14 cellular contexts compared by ENCODE assay signal in genomic region chr11:71173709-71174108, GRCh38.
A peak's percentile ranks its signal among the peaks of the same experiment; 100 is the strongest.
DNase-seq lines count a peak whose midpoint lies in the region; ATAC-seq and TF ChIP-seq lines count a peak whose summit lies in the region.
"Had no signal": no experiment of that assay in that cellular context is flagged by ENCODE, and none has a peak within 500 bp of the region (broad histone marks: within the 10 kb centered on the region; RNA-seq: fewer than 3 reads in every experiment).

No MANE protein-coding gene starts in this region.

- no peaks in the 10 kb centered on the region for H3K4me1 ChIP-seq in esophagus muscularis mucosa
- H3K4me1 ChIP-seq: BLaER1 had no signal

- H3K4me3 Mint-ChIP-seq in osteocyte (ENCODE audit: unreplicated experiment): no peak overlapping the region
- no peak overlapping the region for H3K4me3 Mint-ChIP-seq in mesothelial cell of epicardium
- H3K4me3 Mint-ChIP-seq: CD14-positive monocyte; CD4-positive, alpha-beta memory T cell; H9 had no signal

- peaks cover 0 to 22% (median 6%) of the 10 kb centered on the region in 4 donors for H3K9me3 ChIP-seq in esophagus muscularis mucosa
- H3K9me3 ChIP-seq: BLaER1 had no signal

- no peak for ATAC-seq in Right ventricle myocardium superior (ENCODE audit: poor library complexity)
- ATAC-seq in GM21786 (IDR thresholded peaks at IDR 0.05; ENCODE audit: unreplicated experiment): no peak

- H3K4me3 ChIP-seq in esophagus muscularis mucosa: no peak overlapping the region
- H3K4me3 ChIP-seq: BLaER1 had no signal

- TF ChIP-seq CTCF in esophagus muscularis mucosa (IDR thresholded peaks at IDR 0.05) (no peak), osteocyte (IDR thresholded peaks at IDR 0.05) (no peak), mesothelial cell of epicardium (IDR thresholded peaks at IDR 0.05; ENCODE audit: unreplicated experiment) (no peak)

- H3K36me3 Mint-ChIP-seq in osteocyte (ENCODE audit: unreplicated experiment): peaks cover 8% of the 10 kb centered on the region
- H3K36me3 Mint-ChIP-seq in mesothelial cell of epicardium: peaks cover 4% of the 10 kb centered on the region
- H3K36me3 Mint-ChIP-seq: CD14-positive monocyte; CD4-positive, alpha-beta memory T cell had no signal

- H3K27ac ChIP-seq in esophagus muscularis mucosa (replicated peaks in 1 of 4): no peak overlapping the region
- H3K27ac ChIP-seq: BLaER1 had no signal

- H3K36me3 ChIP-seq in esophagus muscularis mucosa: no peaks in the 10 kb centered on the region
- H3K36me3 ChIP-seq: BLaER1 had no signal

- no peak for TF ChIP-seq EP300 in esophagus muscularis mucosa (IDR thresholded peaks at IDR 0.05)

- WGBS in esophagus muscularis mucosa: 93% methylated on average over 4 of the region's 4 CpGs

- intact Hi-C loops in cardiac septum (cut with DNase I) (no loop called here), Right ventricle myocardium superior (cut with DNase I) (no loop called here), esophagus muscularis mucosa (cut with DNase I) (no loop called here)

- TF ChIP-seq POLR2A in esophagus muscularis mucosa (IDR thresholded peaks at IDR 0.05; ENCODE audit: low read depth): no peak

- H3K27ac Mint-ChIP-seq in osteocyte (ENCODE audit: unreplicated experiment) (no peak overlapping the region), mesothelial cell of epicardium (no peak overlapping the region)
- H3K27ac Mint-ChIP-seq: CD14-positive monocyte; CD4-positive, alpha-beta memory T cell had no signal

- H3K27me3 Mint-ChIP-seq in osteocyte (ENCODE audit: unreplicated experiment) (peaks cover 5% of the 10 kb centered on the region), mesothelial cell of epicardium (ENCODE audit: low read depth) (no peaks in the 10 kb centered on the region)

- peaks cover 0 to 32% (median 0%) of the 10 kb centered on the region in 4 donors for H3K27me3 ChIP-seq in esophagus muscularis mucosa
- H3K27me3 ChIP-seq: BLaER1 had no signal

- H3K4me1 Mint-ChIP-seq in osteocyte (ENCODE audit: unreplicated experiment) (no peaks in the 10 kb centered on the region), mesothelial cell of epicardium (no peaks in the 10 kb centered on the region)
- H3K4me1 Mint-ChIP-seq: CD14-positive monocyte; CD4-positive, alpha-beta memory T cell had no signal

- DNase-seq in cardiac septum (ENCODE audit: low spot score) (peak; percentile 27), Right ventricle myocardium superior (no peak), esophagus muscularis mucosa (ENCODE audit: extremely low spot score) (peak; percentile 62), osteocyte (ENCODE audit: extremely low spot score, unreplicated experiment) (peak; percentile 67), mesothelial cell of epicardium (ENCODE audit: low spot score in 2 of 2, unreplicated experiment in 2 of 2) (no peak), NCI-H510A (lab: John Stamatoyannopoulos, UW) (no peak)
- DNase-seq: 8988T; CD4-positive, alpha-beta memory T cell; DMS79 treated with DMSO at 0.1 percent for 48 hours; GF-D8; H9 had no signal

- peaks cover 36% of the 10 kb centered on the region for H3K9me3 Mint-ChIP-seq in osteocyte (ENCODE audit: unreplicated experiment)
- H3K9me3 Mint-ChIP-seq in mesothelial cell of epicardium: peaks cover 35% of the 10 kb centered on the region

Comparison
In these comparisons a context has a peak if more than half of its experiments do, and no peak if none do; other contexts are left out.
1. DNase-seq: peak in cardiac septum (single experiment), esophagus muscularis mucosa (single experiment) and osteocyte (single experiment); none in Right ventricle myocardium superior (single experiment), mesothelial cell of epicardium (0 of 2) and NCI-H510A (single experiment).